13 cellular contexts compared by ENCODE assay signal in the genomic region with DNA sequence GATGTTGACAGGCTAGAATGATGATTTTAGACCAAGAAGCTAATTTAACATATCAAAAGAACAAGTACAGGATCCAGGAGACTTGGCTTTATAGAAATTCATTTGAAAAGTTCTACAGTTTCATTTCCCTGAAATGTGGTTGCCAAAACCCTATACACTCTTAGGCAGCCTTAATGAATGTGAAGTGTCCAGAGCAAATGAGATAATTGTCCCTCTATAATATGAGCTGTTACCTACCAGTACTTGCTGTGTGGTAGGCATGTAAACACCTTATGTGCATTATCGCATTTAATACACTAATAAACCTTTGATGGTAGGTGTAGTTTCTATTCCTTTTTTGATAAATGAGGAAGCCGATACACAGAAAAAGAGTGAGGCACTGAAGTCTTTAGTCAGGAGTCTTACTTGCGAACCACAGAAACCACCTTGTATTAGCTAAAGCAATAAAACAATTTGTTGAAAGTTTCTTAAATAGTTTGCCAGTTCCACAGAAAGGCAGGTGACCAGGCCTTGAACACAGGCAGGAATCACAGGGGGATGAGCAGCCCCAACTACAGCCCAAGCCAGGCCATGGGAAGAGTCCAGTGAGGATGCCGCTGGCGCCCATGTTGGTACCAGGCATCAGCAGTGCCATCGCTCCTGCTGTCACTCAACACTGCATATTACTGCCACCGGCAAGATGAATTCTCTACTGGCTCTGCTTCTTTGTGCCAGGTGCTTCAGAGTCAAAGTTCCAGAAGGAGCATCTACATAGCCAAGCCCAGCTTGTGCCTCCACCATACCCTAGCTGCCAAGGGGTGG.
DNase-seq lines count a peak whose midpoint lies in the region; ATAC-seq and TF ChIP-seq lines count a peak whose summit lies in the region.
"Had no signal": no experiment of that assay in that cellular context is flagged by ENCODE, and none has a peak within 500 bp of the region (broad histone marks: within the 10 kb centered on the region; RNA-seq: fewer than 3 reads in every experiment).

No MANE protein-coding gene starts in this region.

- no peaks in the 10 kb centered on the region for H3K9me3 Mint-ChIP-seq in activated T-helper 2 cell treated with anti-CD3 and anti-CD28 coated beads, Interferon-gamma antibody, Interleukin-2, Interleukin-4, amounts not matched to agents 10 μg/mL and 5 μg/mL and 100 μg/mL, durations not matched to agents 14 hours and 24 hours and 36 hours
- H3K9me3 Mint-ChIP-seq: stimulated activated effector memory CD8-positive, alpha-beta T cell treated with anti-CD3 and anti-CD28 coated beads, Interleukin-12 subunit alpha, Interleukin-12 subunit beta, amount 100 ng/mL, for 72 hours had no signal

- H3K36me3 ChIP-seq in GM06990 (ENCODE audit: control insufficient read depth, insufficient read depth, low read length) (peaks cover 7% of the 10 kb centered on the region), uterus (no peaks in the 10 kb centered on the region)

- intact Hi-C loops in uterus (cut with DNase I; ENCODE audit: low total_unique reads) = no loop called here
- intact Hi-C loops in activated T-helper 2 cell treated with anti-CD3 and anti-CD28 coated beads, Interferon-gamma antibody, Interleukin-2, Interleukin-4, amounts not matched to agents 10 μg/mL and 5 μg/mL and 100 μg/mL, durations not matched to agents 14 hours and 24 hours and 36 hours (cut with micrococcal nuclease) = loop anchor here (5.0 kb wide), 1 partner anchor 78 kb away; no protein-coding TSS in a partner anchor

- H3K4me3 ChIP-seq in GM06990 (replicated peaks; ENCODE audit: low read depth, low read length) = no peak overlapping the region
- H3K4me3 ChIP-seq in uterus = no peak overlapping the region

- no peak overlapping the region for H3K27ac Mint-ChIP-seq in activated T-helper 2 cell treated with anti-CD3 and anti-CD28 coated beads, Interferon-gamma antibody, Interleukin-2, Interleukin-4, amounts not matched to agents 10 μg/mL and 5 μg/mL and 100 μg/mL, durations not matched to agents 14 hours and 24 hours and 36 hours
- H3K27ac Mint-ChIP-seq: stimulated activated effector memory CD8-positive, alpha-beta T cell treated with anti-CD3 and anti-CD28 coated beads, Interleukin-12 subunit alpha, Interleukin-12 subunit beta, amount 100 ng/mL, for 72 hours had no signal

- ATAC-seq in GM19463 (IDR thresholded peaks at IDR 0.05; ENCODE audit: unreplicated experiment) = peak; percentile 36
- peak; percentile 38 for ATAC-seq in HG03060 (IDR thresholded peaks at IDR 0.05; ENCODE audit: low read depth, unreplicated experiment)
- ATAC-seq: stimulated activated effector memory CD8-positive, alpha-beta T cell treated with anti-CD3 and anti-CD28 coated beads, Interleukin-12 subunit alpha, Interleukin-12 subunit beta, amount 100 ng/mL, for 72 hours had no signal

- peak; percentile 65 for DNase-seq in GM06990 (ENCODE audit: extremely low read depth, insufficient read length)
- DNase-seq in RPMI8226 = peak; percentile 15
- no peak for DNase-seq in NCI-H526 (lab: John Stamatoyannopoulos, UW)
- no peak for DNase-seq in uterus
- DNase-seq in stimulated activated CD4-positive, alpha-beta T cell treated with anti-CD3 and anti-CD28 coated beads, Interleukin-4, amount 100 ng/mL, for 24 hours = no peak
- DNase-seq in activated T-helper 2 cell treated with anti-CD3 and anti-CD28 coated beads, Interferon-gamma antibody, Interleukin-2, Interleukin-4, amounts not matched to agents 10 μg/mL and 5 μg/mL and 100 μg/mL, durations not matched to agents 14 hours and 24 hours and 36 hours (ENCODE audit: low spot score) = no peak
- DNase-seq: dermis blood vessel endothelial cell; kidney glomerular epithelial cell; NCI-H524 treated with DMSO at 0.1 percent for 48 hours; stimulated activated CD4-positive, alpha-beta T cell treated with anti-CD3 and anti-CD28 coated beads, Interleukin-15, amount 100 ng/mL, for 24 hours had no signal

- TF ChIP-seq POLR2A in uterus (IDR thresholded peaks at IDR 0.05) = no peak

- H3K27me3 Mint-ChIP-seq in activated T-helper 2 cell treated with anti-CD3 and anti-CD28 coated beads, Interferon-gamma antibody, Interleukin-2, Interleukin-4, amounts not matched to agents 10 μg/mL and 5 μg/mL and 100 μg/mL, durations not matched to agents 14 hours and 24 hours and 36 hours (ENCODE audit: low read depth) = no peaks in the 10 kb centered on the region

- H3K27ac ChIP-seq in uterus = no peak overlapping the region

- TF ChIP-seq CTCF in GM06990 (IDR thresholded peaks at IDR 0.05; ENCODE audit: insufficient read depth, low read length, poor library complexity, severe bottlenecking) = no peak
- no peak for TF ChIP-seq CTCF in uterus (IDR thresholded peaks at IDR 0.05)

- H3K27me3 ChIP-seq in GM06990 (replicated peaks; ENCODE audit: control insufficient read depth, insufficient read depth, low read length) = no peaks in the 10 kb centered on the region
- H3K27me3 ChIP-seq in uterus = no peaks in the 10 kb centered on the region

- no peak overlapping the region for H3K4me3 Mint-ChIP-seq in activated T-helper 2 cell treated with anti-CD3 and anti-CD28 coated beads, Interferon-gamma antibody, Interleukin-2, Interleukin-4, amounts not matched to agents 10 μg/mL and 5 μg/mL and 100 μg/mL, durations not matched to agents 14 hours and 24 hours and 36 hours (ENCODE audit: low read depth)
- H3K4me3 Mint-ChIP-seq: stimulated activated effector memory CD8-positive, alpha-beta T cell treated with anti-CD3 and anti-CD28 coated beads, Interleukin-12 subunit alpha, Interleukin-12 subunit beta, amount 100 ng/mL, for 72 hours had no signal

- peaks cover 10% of the 10 kb centered on the region for H3K36me3 Mint-ChIP-seq in activated T-helper 2 cell treated with anti-CD3 and anti-CD28 coated beads, Interferon-gamma antibody, Interleukin-2, Interleukin-4, amounts not matched to agents 10 μg/mL and 5 μg/mL and 100 μg/mL, durations not matched to agents 14 hours and 24 hours and 36 hours (ENCODE audit: low read depth)

- H3K4me1 ChIP-seq in uterus = no peaks in the 10 kb centered on the region

- no peaks in the 10 kb centered on the region for H3K9me3 ChIP-seq in uterus

- peaks cover 11% of the 10 kb centered on the region for H3K4me1 Mint-ChIP-seq in activated T-helper 2 cell treated with anti-CD3 and anti-CD28 coated beads, Interferon-gamma antibody, Interleukin-2, Interleukin-4, amounts not matched to agents 10 μg/mL and 5 μg/mL and 100 μg/mL, durations not matched to agents 14 hours and 24 hours and 36 hours (ENCODE audit: low read depth)

Comparison
In these comparisons a context has a peak if more than half of its experiments do, and no peak if none do; other contexts are left out.
1. DNase-seq: peak in GM06990 (single experiment) and RPMI8226 (single experiment); none in NCI-H526 (0 of 2), uterus (0 of 2), stimulated activated CD4-positive, alpha-beta T cell treated with anti-CD3 and anti-CD28 coated beads, Interleukin-4, amount 100 ng/mL, for 24 hours (single experiment) and activated T-helper 2 cell treated with anti-CD3 and anti-CD28 coated beads, Interferon-gamma antibody, Interleukin-2, Interleukin-4, amounts not matched to agents 10 μg/mL and 5 μg/mL and 100 μg/mL, durations not matched to agents 14 hours and 24 hours and 36 hours (single experiment).